Comparison of ENCODE assay signal across 22 cellular contexts in genomic region chr13:53001871-53002270, GRCh38. TPM values are rescaled to one million over a fixed set of nuclear protein-coding genes. Genes with fewer than 3 reads are reported as not detected.
"Had no signal": no experiment of that assay in that cellular context is flagged by ENCODE, and none has a peak within 500 bp of the region (broad histone marks: within the 10 kb centered on the region; RNA-seq: fewer than 3 reads in every experiment).

No MANE protein-coding gene starts in this region.

- H3K4me3 Mint-ChIP-seq: nephron; stimulated activated naive B cell treated with anti-CD40 and anti-IgM and Interleukin-4, amounts not matched to agents 10 μg/mL and 1 μg/mL and 100 μg/mL, for 72 hours; stimulated activated naive CD8-positive, alpha-beta T cell treated with anti-CD3 and anti-CD28 coated beads, Interleukin-15, amount 100 ng/mL, for 72 hours had no signal

- H3K4me1 Mint-ChIP-seq: stimulated activated naive B cell treated with anti-CD40 and anti-IgM and Interleukin-4, amounts not matched to agents 10 μg/mL and 1 μg/mL and 100 μg/mL, for 72 hours had no signal

- H3K27ac Mint-ChIP-seq: stimulated activated naive B cell treated with anti-CD40 and anti-IgM and Interleukin-4, amounts not matched to agents 10 μg/mL and 1 μg/mL and 100 μg/mL, for 72 hours; stimulated activated naive CD8-positive, alpha-beta T cell treated with anti-CD3 and anti-CD28 coated beads, Interleukin-15, amount 100 ng/mL, for 72 hours had no signal

- DNase-seq: cortex of kidney; dorsolateral prefrontal cortex; effector CD8-positive, alpha-beta T cell; esophagus squamous epithelium; foreskin melanocyte; head of caudate nucleus; hippocampal formation; mammary epithelial cell; psoas muscle; spleen; stimulated activated CD4-positive, alpha-beta T cell treated with anti-CD3 and anti-CD28 coated beads, Interleukin-15, amount 100 ng/mL, for 24 hours; stimulated activated CD4-positive, alpha-beta T cell treated with anti-CD3 and anti-CD28 coated beads, Interleukin-1b, Interleukin-23, amount 100 ng/mL, for 48 hours; stimulated activated CD4-positive, alpha-beta T cell treated with anti-CD3 and anti-CD28 coated beads, Interleukin-4, amount 100 ng/mL, for 4 hours; stimulated activated naive B cell treated with anti-CD40 and anti-IgM and Interleukin-4, amounts not matched to agents 10 μg/mL and 1 μg/mL and 100 μg/mL, for 72 hours; stimulated activated naive CD8-positive, alpha-beta T cell treated with anti-CD3 and anti-CD28 coated beads, Interleukin-15, amount 100 ng/mL, for 72 hours; testis; upper lobe of right lung had no signal

- H3K36me3 Mint-ChIP-seq: stimulated activated naive B cell treated with anti-CD40 and anti-IgM and Interleukin-4, amounts not matched to agents 10 μg/mL and 1 μg/mL and 100 μg/mL, for 72 hours had no signal

- ATAC-seq: left lobe of liver; psoas muscle; sciatic nerve; stimulated activated naive B cell treated with anti-CD40 and anti-IgM and Interleukin-4, amounts not matched to agents 10 μg/mL and 1 μg/mL and 100 μg/mL, for 72 hours; stimulated activated naive CD8-positive, alpha-beta T cell treated with anti-CD3 and anti-CD28 coated beads, Interleukin-15, amount 100 ng/mL, for 72 hours; upper lobe of right lung had no signal

- H3K4me3 ChIP-seq: dorsolateral prefrontal cortex, esophagus squamous epithelium, psoas muscle, spleen, testis, tibial nerve, upper lobe of right lung, vagina had no signal

- H3K9me3 Mint-ChIP-seq: nephron; stimulated activated naive CD8-positive, alpha-beta T cell treated with anti-CD3 and anti-CD28 coated beads, Interleukin-15, amount 100 ng/mL, for 72 hours had no signal

RNA-seq across cellular contexts. Expression of gene OLFM4, which starts 26.7 kb away (rescaled TPM):
- total RNA-seq: mammary epithelial cell, upper lobe of right lung had no signal
